1 cellular context compared by ENCODE assay signal in the genomic region with DNA sequence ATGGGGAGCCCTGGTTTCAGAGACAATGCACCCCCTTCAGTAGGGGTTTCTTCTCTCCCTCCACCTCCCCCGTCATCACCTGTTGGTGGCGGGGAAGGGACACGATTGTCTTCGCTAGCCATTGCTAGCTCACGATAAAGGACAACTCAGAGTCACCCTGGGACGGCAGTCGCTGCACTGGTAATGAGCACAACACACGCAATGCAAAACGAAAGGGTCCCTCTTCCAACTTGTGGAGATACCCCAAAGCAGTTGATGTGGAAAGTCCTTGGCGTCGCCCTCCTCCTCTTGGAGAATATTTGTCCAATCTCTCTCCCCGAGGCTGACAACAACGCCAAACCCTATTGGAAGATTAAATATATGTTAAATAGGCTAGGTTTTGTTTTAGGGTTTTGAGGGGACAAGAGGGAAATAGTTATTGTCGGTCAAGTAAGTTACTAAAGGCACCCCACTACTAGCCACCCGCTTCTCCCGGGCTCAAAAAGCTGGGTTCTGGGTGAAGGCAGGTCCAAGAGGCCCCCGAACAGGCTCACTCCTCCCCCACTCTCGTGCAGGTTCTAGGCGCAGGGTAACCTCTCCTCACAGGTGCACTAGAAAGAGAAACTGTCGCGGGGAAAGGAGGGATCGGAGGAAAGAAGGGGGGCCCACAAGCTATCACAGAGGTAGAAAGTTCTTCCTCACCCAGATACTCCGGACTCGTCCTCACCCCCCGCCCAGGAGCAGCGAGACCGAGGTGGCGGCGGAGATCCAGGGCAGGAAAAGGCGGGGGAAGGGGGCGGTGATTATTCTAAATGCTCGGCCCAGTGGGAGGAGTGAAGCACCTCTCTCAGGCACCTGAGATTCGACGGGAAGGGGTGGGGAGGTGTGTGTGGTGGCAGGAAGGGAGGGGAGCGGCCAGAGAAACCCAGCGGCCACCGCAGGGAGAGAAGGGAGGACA.
TF ChIP-seq lines count a peak whose summit lies in the region.

A gene with protein sequence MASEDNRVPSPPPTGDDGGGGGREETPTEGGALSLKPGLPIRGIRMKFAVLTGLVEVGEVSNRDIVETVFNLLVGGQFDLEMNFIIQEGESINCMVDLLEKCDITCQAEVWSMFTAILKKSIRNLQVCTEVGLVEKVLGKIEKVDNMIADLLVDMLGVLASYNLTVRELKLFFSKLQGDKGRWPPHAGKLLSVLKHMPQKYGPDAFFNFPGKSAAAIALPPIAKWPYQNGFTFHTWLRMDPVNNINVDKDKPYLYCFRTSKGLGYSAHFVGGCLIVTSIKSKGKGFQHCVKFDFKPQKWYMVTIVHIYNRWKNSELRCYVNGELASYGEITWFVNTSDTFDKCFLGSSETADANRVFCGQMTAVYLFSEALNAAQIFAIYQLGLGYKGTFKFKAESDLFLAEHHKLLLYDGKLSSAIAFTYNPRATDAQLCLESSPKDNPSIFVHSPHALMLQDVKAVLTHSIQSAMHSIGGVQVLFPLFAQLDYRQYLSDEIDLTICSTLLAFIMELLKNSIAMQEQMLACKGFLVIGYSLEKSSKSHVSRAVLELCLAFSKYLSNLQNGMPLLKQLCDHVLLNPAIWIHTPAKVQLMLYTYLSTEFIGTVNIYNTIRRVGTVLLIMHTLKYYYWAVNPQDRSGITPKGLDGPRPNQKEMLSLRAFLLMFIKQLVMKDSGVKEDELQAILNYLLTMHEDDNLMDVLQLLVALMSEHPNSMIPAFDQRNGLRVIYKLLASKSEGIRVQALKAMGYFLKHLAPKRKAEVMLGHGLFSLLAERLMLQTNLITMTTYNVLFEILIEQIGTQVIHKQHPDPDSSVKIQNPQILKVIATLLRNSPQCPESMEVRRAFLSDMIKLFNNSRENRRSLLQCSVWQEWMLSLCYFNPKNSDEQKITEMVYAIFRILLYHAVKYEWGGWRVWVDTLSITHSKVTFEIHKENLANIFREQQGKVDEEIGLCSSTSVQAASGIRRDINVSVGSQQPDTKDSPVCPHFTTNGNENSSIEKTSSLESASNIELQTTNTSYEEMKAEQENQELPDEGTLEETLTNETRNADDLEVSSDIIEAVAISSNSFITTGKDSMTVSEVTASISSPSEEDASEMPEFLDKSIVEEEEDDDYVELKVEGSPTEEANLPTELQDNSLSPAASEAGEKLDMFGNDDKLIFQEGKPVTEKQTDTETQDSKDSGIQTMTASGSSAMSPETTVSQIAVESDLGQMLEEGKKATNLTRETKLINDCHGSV (N-terminal part only) (minus strand): TSS at position 764 of the 937 bp plus-strand sequence. CDS start 642 bp downstream, at position 122.

TF ChIP-seq in K562, 482 proteins besides CTCF, POLR2A, EP300 and RAD21 (continued from another document and continues in another):
- TF ChIP-seq, protein P1, sequence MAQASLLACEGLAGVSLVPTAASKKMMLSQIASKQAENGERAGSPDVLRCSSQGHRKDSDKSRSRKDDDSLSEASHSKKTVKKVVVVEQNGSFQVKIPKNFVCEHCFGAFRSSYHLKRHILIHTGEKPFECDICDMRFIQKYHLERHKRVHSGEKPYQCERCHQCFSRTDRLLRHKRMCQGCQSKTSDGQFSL (CRISPR knock-in tag; IDR thresholded peaks at IDR 0.05): no peak; the same call in 1 of the 2 replicates
- TF ChIP-seq, protein P1 (tag; IDR thresholded peaks at IDR 0.05): 0 out of 4 replicates have a peak, but pooled peaks of 1 of the 2 experiments have one; percentile 41
- TF ChIP-seq GATAD2A (IDR thresholded peaks at IDR 0.05) (0 out of 2 replicates have a peak, but pooled peaks have one; percentile 36), RFX5 (IDR thresholded peaks at IDR 0.05; ENCODE audit: low read depth, low read length) (no peak), ZNF431 (CRISPR knock-in tag; IDR thresholded peaks at IDR 0.05) (no peak; the same call in 1 of the 2 replicates), MBD2 (IDR thresholded peaks at IDR 0.05; ENCODE audit: borderline replicate concordance, low read depth) (peak; percentile 70; the same call in 1 of the 2 replicates), FOXK2 (conservative IDR thresholded peaks at IDR 0.05 in 1 of 2, IDR thresholded peaks at IDR 0.05 in 1 of 2; ENCODE audit: low read depth in 2 of 2) (peak; percentile 26 to 53; a peak in 3 of 4 replicates), LCOR (CRISPR knock-in tag; IDR thresholded peaks at IDR 0.05) (no peak), ATF1 (CRISPR knock-in tag; IDR thresholded peaks at IDR 0.05) (no peak), ATF1 (tag; IDR thresholded peaks at IDR 0.05) (peak; percentile 36; the same call in 1 of the 2 replicates), MAZ (CRISPR knock-in tag; conservative IDR thresholded peaks at IDR 0.05 in 1 of 2, IDR thresholded peaks at IDR 0.05 in 1 of 2) (peak in 1 of 2 experiments; percentile 52; a peak in 1 of 4 replicates), TAF9B (IDR thresholded peaks at IDR 0.05; ENCODE audit: partially characterized antibody) (peak; percentile 8), ILF3 (IDR thresholded peaks at IDR 0.05; ENCODE audit: borderline replicate concordance) (no peak), HSF4 (CRISPR knock-in tag; IDR thresholded peaks at IDR 0.05; ENCODE audit: borderline replicate concordance) (no peak), KLF1 (tag; IDR thresholded peaks at IDR 0.05) (no peak), HNRNPLL (IDR thresholded peaks at IDR 0.05; ENCODE audit: low read depth, low read length, poor library complexity, severe bottlenecking) (no peak), FOXJ2 (tag; IDR thresholded peaks at IDR 0.05) (0 out of 2 replicates have a peak, but pooled peaks have one; percentile 35), FOXP1 (CRISPR knock-in tag; IDR thresholded peaks at IDR 0.05) (peak; percentile 66), RCOR1 (IDR thresholded peaks at IDR 0.05; ENCODE audit: borderline replicate concordance in 1 of 2, low read depth in 2 of 2, low read length in 2 of 2) (peak in 1 of 2 experiments; percentile 28; a peak in 1 of 4 replicates)
- TF ChIP-seq, protein P2, sequence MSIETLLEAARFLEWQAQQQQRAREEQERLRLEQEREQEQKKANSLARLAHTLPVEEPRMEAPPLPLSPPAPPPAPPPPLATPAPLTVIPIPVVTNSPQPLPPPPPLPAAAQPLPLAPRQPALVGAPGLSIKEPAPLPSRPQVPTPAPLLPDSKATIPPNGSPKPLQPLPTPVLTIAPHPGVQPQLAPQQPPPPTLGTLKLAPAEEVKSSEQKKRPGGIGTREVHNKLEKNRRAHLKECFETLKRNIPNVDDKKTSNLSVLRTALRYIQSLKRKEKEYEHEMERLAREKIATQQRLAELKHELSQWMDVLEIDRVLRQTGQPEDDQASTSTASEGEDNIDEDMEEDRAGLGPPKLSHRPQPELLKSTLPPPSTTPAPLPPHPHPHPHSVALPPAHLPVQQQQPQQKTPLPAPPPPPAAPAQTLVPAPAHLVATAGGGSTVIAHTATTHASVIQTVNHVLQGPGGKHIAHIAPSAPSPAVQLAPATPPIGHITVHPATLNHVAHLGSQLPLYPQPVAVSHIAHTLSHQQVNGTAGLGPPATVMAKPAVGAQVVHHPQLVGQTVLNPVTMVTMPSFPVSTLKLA (conservative IDR thresholded peaks at IDR 0.05): peak in 1 of 2 experiments; percentile 3; a peak in 1 of 4 replicates
- TF ChIP-seq, protein P3, sequence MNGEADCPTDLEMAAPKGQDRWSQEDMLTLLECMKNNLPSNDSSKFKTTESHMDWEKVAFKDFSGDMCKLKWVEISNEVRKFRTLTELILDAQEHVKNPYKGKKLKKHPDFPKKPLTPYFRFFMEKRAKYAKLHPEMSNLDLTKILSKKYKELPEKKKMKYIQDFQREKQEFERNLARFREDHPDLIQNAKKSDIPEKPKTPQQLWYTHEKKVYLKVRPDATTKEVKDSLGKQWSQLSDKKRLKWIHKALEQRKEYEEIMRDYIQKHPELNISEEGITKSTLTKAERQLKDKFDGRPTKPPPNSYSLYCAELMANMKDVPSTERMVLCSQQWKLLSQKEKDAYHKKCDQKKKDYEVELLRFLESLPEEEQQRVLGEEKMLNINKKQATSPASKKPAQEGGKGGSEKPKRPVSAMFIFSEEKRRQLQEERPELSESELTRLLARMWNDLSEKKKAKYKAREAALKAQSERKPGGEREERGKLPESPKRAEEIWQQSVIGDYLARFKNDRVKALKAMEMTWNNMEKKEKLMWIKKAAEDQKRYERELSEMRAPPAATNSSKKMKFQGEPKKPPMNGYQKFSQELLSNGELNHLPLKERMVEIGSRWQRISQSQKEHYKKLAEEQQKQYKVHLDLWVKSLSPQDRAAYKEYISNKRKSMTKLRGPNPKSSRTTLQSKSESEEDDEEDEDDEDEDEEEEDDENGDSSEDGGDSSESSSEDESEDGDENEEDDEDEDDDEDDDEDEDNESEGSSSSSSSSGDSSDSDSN (IDR thresholded peaks at IDR 0.05; ENCODE audit: borderline replicate concordance in 1 of 2, low read depth in 2 of 2, low read length in 2 of 2): 0 out of 4 replicates have a peak, but pooled peaks of 1 of the 2 experiments have one; percentile 45
- TF ChIP-seq, protein P4, sequence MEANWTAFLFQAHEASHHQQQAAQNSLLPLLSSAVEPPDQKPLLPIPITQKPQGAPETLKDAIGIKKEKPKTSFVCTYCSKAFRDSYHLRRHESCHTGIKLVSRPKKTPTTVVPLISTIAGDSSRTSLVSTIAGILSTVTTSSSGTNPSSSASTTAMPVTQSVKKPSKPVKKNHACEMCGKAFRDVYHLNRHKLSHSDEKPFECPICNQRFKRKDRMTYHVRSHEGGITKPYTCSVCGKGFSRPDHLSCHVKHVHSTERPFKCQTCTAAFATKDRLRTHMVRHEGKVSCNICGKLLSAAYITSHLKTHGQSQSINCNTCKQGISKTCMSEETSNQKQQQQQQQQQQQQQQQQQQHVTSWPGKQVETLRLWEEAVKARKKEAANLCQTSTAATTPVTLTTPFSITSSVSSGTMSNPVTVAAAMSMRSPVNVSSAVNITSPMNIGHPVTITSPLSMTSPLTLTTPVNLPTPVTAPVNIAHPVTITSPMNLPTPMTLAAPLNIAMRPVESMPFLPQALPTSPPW (CRISPR knock-in tag; IDR thresholded peaks at IDR 0.05): peak; percentile 86
- TF ChIP-seq, protein P5, sequence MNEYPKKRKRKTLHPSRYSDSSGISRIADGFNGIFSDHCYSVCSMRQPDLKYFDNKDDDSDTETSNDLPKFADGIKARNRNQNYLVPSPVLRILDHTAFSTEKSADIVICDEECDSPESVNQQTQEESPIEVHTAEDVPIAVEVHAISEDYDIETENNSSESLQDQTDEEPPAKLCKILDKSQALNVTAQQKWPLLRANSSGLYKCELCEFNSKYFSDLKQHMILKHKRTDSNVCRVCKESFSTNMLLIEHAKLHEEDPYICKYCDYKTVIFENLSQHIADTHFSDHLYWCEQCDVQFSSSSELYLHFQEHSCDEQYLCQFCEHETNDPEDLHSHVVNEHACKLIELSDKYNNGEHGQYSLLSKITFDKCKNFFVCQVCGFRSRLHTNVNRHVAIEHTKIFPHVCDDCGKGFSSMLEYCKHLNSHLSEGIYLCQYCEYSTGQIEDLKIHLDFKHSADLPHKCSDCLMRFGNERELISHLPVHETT (CRISPR knock-in tag; conservative IDR thresholded peaks at IDR 0.05 in 1 of 2, IDR thresholded peaks at IDR 0.05 in 1 of 2): peak in 1 of 2 experiments; percentile 6; a peak in 1 of 4 replicates
- TF ChIP-seq, protein P6, sequence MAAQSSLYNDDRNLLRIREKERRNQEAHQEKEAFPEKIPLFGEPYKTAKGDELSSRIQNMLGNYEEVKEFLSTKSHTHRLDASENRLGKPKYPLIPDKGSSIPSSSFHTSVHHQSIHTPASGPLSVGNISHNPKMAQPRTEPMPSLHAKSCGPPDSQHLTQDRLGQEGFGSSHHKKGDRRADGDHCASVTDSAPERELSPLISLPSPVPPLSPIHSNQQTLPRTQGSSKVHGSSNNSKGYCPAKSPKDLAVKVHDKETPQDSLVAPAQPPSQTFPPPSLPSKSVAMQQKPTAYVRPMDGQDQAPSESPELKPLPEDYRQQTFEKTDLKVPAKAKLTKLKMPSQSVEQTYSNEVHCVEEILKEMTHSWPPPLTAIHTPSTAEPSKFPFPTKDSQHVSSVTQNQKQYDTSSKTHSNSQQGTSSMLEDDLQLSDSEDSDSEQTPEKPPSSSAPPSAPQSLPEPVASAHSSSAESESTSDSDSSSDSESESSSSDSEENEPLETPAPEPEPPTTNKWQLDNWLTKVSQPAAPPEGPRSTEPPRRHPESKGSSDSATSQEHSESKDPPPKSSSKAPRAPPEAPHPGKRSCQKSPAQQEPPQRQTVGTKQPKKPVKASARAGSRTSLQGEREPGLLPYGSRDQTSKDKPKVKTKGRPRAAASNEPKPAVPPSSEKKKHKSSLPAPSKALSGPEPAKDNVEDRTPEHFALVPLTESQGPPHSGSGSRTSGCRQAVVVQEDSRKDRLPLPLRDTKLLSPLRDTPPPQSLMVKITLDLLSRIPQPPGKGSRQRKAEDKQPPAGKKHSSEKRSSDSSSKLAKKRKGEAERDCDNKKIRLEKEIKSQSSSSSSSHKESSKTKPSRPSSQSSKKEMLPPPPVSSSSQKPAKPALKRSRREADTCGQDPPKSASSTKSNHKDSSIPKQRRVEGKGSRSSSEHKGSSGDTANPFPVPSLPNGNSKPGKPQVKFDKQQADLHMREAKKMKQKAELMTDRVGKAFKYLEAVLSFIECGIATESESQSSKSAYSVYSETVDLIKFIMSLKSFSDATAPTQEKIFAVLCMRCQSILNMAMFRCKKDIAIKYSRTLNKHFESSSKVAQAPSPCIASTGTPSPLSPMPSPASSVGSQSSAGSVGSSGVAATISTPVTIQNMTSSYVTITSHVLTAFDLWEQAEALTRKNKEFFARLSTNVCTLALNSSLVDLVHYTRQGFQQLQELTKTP (IDR thresholded peaks at IDR 0.05; ENCODE audit: low read depth in 1 of 2, partially characterized antibody in 2 of 2): peak in 1 of 2 experiments; percentile 15
- TF ChIP-seq, protein P7, sequence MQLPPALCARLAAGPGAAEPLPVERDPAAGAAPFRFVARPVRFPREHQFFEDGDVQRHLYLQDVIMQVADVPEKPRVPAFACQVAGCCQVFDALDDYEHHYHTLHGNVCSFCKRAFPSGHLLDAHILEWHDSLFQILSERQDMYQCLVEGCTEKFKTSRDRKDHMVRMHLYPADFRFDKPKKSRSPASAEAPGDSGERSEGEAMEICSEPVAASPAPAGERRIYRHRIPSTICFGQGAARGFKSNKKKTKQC (CRISPR knock-in tag; IDR thresholded peaks at IDR 0.05): no peak; the same call in 1 of the 2 replicates
- TF ChIP-seq, protein P8, sequence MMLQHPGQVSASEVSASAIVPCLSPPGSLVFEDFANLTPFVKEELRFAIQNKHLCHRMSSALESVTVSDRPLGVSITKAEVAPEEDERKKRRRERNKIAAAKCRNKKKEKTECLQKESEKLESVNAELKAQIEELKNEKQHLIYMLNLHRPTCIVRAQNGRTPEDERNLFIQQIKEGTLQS (IDR thresholded peaks at IDR 0.05): 0 out of 2 replicates have a peak, but pooled peaks have one; percentile 10
- TF ChIP-seq, protein P8 (CRISPR knock-in tag; conservative IDR thresholded peaks at IDR 0.05): no peak
- TF ChIP-seq, protein P9, sequence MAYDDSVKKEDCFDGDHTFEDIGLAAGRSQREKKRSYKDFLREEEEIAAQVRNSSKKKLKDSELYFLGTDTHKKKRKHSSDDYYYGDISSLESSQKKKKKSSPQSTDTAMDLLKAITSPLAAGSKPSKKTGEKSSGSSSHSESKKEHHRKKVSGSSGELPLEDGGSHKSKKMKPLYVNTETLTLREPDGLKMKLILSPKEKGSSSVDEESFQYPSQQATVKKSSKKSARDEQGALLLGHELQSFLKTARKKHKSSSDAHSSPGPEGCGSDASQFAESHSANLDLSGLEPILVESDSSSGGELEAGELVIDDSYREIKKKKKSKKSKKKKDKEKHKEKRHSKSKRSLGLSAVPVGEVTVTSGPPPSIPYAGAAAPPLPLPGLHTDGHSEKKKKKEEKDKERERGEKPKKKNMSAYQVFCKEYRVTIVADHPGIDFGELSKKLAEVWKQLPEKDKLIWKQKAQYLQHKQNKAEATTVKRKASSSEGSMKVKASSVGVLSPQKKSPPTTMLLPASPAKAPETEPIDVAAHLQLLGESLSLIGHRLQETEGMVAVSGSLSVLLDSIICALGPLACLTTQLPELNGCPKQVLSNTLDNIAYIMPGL (CRISPR knock-in tag; IDR thresholded peaks at IDR 0.05): 0 out of 2 replicates have a peak, but pooled peaks have one; percentile 49
